ENCODE assay signal across 21 cellular contexts in genomic region chr16:35344012-35344762, GRCh38.
DNase-seq lines count a peak whose midpoint lies in the region; ATAC-seq and TF ChIP-seq lines count a peak whose summit lies in the region.
"Had no signal": no experiment of that assay in that cellular context is flagged by ENCODE, and none has a peak within 500 bp of the region (broad histone marks: within the 10 kb centered on the region; RNA-seq: fewer than 3 reads in every experiment).

No MANE protein-coding gene starts in this region.

- H3K9me3 ChIP-seq in testis: no peaks in the 10 kb centered on the region
- no peaks in the 10 kb centered on the region for H3K9me3 ChIP-seq in smooth muscle cell (replicated peaks; ENCODE audit: low read depth)
- H3K9me3 ChIP-seq: Caco-2 had no signal

- no peaks in the 10 kb centered on the region for H3K79me2 ChIP-seq in smooth muscle cell (ENCODE audit: low read depth)

- no peak overlapping the region for H3K4me2 ChIP-seq in smooth muscle cell
- H3K4me2 ChIP-seq: BLaER1, GM23338 had no signal

- intact Hi-C loops in Calu3 (cut with micrococcal nuclease; ENCODE audit: unreplicated experiment): no loop called here
- intact Hi-C loops in testis (cut with DNase I; ENCODE audit: low total_unique reads): no loop called here

- no TSS peak for BruUV-seq in Calu3 (replicated peaks; lab: Mats Ljungman, UMichigan)

- no peak overlapping the region for H3K9ac ChIP-seq in smooth muscle cell (ENCODE audit: low read depth)
- H3K9ac ChIP-seq: BLaER1 had no signal

- CTCF ChIA-PET in Calu3 (lab: Charles Lee): interaction anchor here (0.6 kb wide), 1 partner anchor 51 kb away, joined by 3 read pairs; no protein-coding TSS in a partner anchor

- no peak for TF ChIP-seq POLR2A in testis (IDR thresholded peaks at IDR 0.05)

- no peaks in the 10 kb centered on the region for H3K27me3 Mint-ChIP-seq in Calu3 (ENCODE audit: unreplicated experiment)
- H3K27me3 Mint-ChIP-seq in chondrocyte (ENCODE audit: low read depth): no peaks in the 10 kb centered on the region
- H3K27me3 Mint-ChIP-seq: B cell; CD4-positive, CD25-positive, alpha-beta regulatory T cell had no signal

- H3K27ac ChIP-seq in testis (no peak overlapping the region), smooth muscle cell (ENCODE audit: low read depth) (no peak overlapping the region)
- H3K27ac ChIP-seq: 22Rv1, BLaER1, C4-2B had no signal

- H3K36me3 Mint-ChIP-seq in Calu3 (ENCODE audit: insufficient read depth, unreplicated experiment): no peaks in the 10 kb centered on the region
- H3K36me3 Mint-ChIP-seq in chondrocyte (ENCODE audit: low read depth): peaks cover 2% of the 10 kb centered on the region
- H3K36me3 Mint-ChIP-seq: CD4-positive, CD25-positive, alpha-beta regulatory T cell; CD8-positive, alpha-beta T cell had no signal

- no peak for ATAC-seq in GM21381 (IDR thresholded peaks at IDR 0.05; ENCODE audit: unreplicated experiment)
- ATAC-seq: CD8-positive, alpha-beta T cell; GM12878; GM23338; HCT116 had no signal

- H3K27ac Mint-ChIP-seq in Calu3 (ENCODE audit: unreplicated experiment) (peak overlapping the region; percentile 27), chondrocyte (ENCODE audit: unreplicated experiment) (no peak overlapping the region)
- H3K27ac Mint-ChIP-seq: B cell; CD8-positive, alpha-beta T cell; GM23338; H9 had no signal

- 55 to 60% methylated on average over 33 to 41 of the region's 41 CpGs for WGBS in testis, 2 donors
- WGBS in smooth muscle cell (ENCODE audit: low lambda C conversion rate): 89% methylated on average over 41 of the region's 41 CpGs

- H3K4me1 Mint-ChIP-seq in Calu3 (ENCODE audit: low read depth, unreplicated experiment) (no peaks in the 10 kb centered on the region), chondrocyte (ENCODE audit: low read depth) (no peaks in the 10 kb centered on the region)
- H3K4me1 Mint-ChIP-seq: B cell; CD4-positive, CD25-positive, alpha-beta regulatory T cell; GM23338; H9 had no signal

- TF ChIP-seq CTCF in Calu3 (IDR thresholded peaks at IDR 0.05; ENCODE audit: unreplicated experiment): no peak
- no peak for TF ChIP-seq CTCF in chondrocyte (IDR thresholded peaks at IDR 0.05)
- TF ChIP-seq CTCF in testis (IDR thresholded peaks at IDR 0.05): no peak
- no peak for TF ChIP-seq CTCF in smooth muscle cell (IDR thresholded peaks at IDR 0.05; ENCODE audit: borderline replicate concordance, insufficient read depth, poor library complexity, severe bottlenecking)

- no peak overlapping the region for H2AFZ ChIP-seq in smooth muscle cell (ENCODE audit: low read depth)
- H2AFZ ChIP-seq: GM23338 had no signal

- no peaks in the 10 kb centered on the region for H4K20me1 ChIP-seq in smooth muscle cell (ENCODE audit: low read depth)
- H4K20me1 ChIP-seq: BLaER1 had no signal

- DNase-seq in NCI-H2227 (lab: John Stamatoyannopoulos, UW; ENCODE audit: unreplicated experiment) (peak; percentile 52), NCI-H2227 treated with DMSO at 0.1 percent for 48 hours (lab: John Stamatoyannopoulos, UW) (no peak), Calu3 (no peak), chondrocyte (ENCODE audit: low spot score) (peak; percentile 82), testis (peak; percentile 18), NCI-H510A (lab: John Stamatoyannopoulos, UW) (no peak), smooth muscle cell (lab: John Stamatoyannopoulos, UW; ENCODE audit: unreplicated experiment) (no peak)
- DNase-seq: Caco-2; CD4-positive, CD25-positive, alpha-beta regulatory T cell; CD8-positive, alpha-beta T cell; DMS53; DMS79 treated with DMSO at 0.1 percent for 48 hours; H9 had no signal

- H3K4me3 ChIP-seq in testis (peak overlapping the region; percentile 33 to 48), smooth muscle cell (no peak overlapping the region)
- H3K4me3 ChIP-seq: BLaER1, GM12878, GM23338 had no signal

- no peaks in the 10 kb centered on the region for H3K4me1 ChIP-seq in testis
- no peaks in the 10 kb centered on the region for H3K4me1 ChIP-seq in smooth muscle cell (ENCODE audit: low read depth)
- H3K4me1 ChIP-seq: BLaER1, Caco-2 had no signal

- H3K36me3 ChIP-seq in testis (ENCODE audit: low read depth, missing control alignments) (no peaks in the 10 kb centered on the region), smooth muscle cell (ENCODE audit: low read depth) (no peaks in the 10 kb centered on the region)
- H3K36me3 ChIP-seq: BLaER1 had no signal

- H3K27me3 ChIP-seq in testis: no peaks in the 10 kb centered on the region
- H3K27me3 ChIP-seq in smooth muscle cell (ENCODE audit: low read depth): no peaks in the 10 kb centered on the region
- H3K27me3 ChIP-seq: BLaER1 had no signal

- no peak overlapping the region for H3K4me3 Mint-ChIP-seq in Calu3 (ENCODE audit: low read depth, unreplicated experiment)
- no peak overlapping the region for H3K4me3 Mint-ChIP-seq in chondrocyte (ENCODE audit: unreplicated experiment)
- H3K4me3 Mint-ChIP-seq: B cell; CD4-positive, CD25-positive, alpha-beta regulatory T cell; CD8-positive, alpha-beta T cell; GM23338; H9 had no signal

- H3K9me3 Mint-ChIP-seq in Calu3 (ENCODE audit: low read depth, unreplicated experiment) (peaks cover 14% of the 10 kb centered on the region), chondrocyte (ENCODE audit: low read depth) (peaks cover 47% of the 10 kb centered on the region)

- no peaks in the 10 kb centered on the region for H3F3A ChIP-seq in smooth muscle cell (ENCODE audit: low read depth)

Comparison
In these comparisons a context has a peak if more than half of its experiments do, and no peak if none do; other contexts are left out.
1. DNase-seq: peak in NCI-H2227 (single experiment), chondrocyte (single experiment) and testis (single experiment); none in NCI-H2227 treated with DMSO at 0.1 percent for 48 hours (single experiment), Calu3 (single experiment), NCI-H510A (single experiment) and smooth muscle cell (single experiment).